Comparison of ENCODE assay signal across 10 cellular contexts in genomic region chr11:62958547-62959071, GRCh38. TPM values are rescaled to one million over a fixed set of nuclear protein-coding genes. Genes with fewer than 3 reads are reported as not detected.
DNase-seq lines count a peak whose midpoint lies in the region; TF ChIP-seq lines count a peak whose summit lies in the region.
"Had no signal": no experiment of that assay in that cellular context is flagged by ENCODE, and none has a peak within 500 bp of the region (broad histone marks: within the 10 kb centered on the region; RNA-seq: fewer than 3 reads in every experiment).

No MANE protein-coding gene starts in this region.

- H3K27me3 ChIP-seq in endodermal cell (ENCODE audit: control insufficient read depth, insufficient read depth, low read length, poor library complexity, severe bottlenecking): no peaks in the 10 kb centered on the region
- no peaks in the 10 kb centered on the region for H3K27me3 ChIP-seq in H9 (ENCODE audit: insufficient read depth, low read length)

- 86 to 92% methylated on average over 2 to 7 of the region's 8 CpGs for WGBS in endodermal cell (ENCODE audit: insufficient coverage in 1 of 2, insufficient read length in 1 of 2), 2 experiments
- WGBS in H9 (ENCODE audit: extremely low coverage, insufficient read length, low lambda C conversion rate): no CpG with 5 or more reads among the region's 8 CpGs

- H3K27me3 Mint-ChIP-seq in osteocyte (ENCODE audit: unreplicated experiment) (peaks cover 4% of the 10 kb centered on the region), endodermal cell (ENCODE audit: insufficient read depth) (peaks cover 1% of the 10 kb centered on the region), H9 (ENCODE audit: low read depth) (peaks cover 4% of the 10 kb centered on the region; the same call in 1 of the 2 replicates)

- H3K79me2 ChIP-seq in H9 (ENCODE audit: insufficient read depth, low read length): no peaks in the 10 kb centered on the region

- H3K56ac ChIP-seq in H9 (ENCODE audit: insufficient read length, low read depth, low read length): no peak overlapping the region

- H3K4me1 Mint-ChIP-seq in osteocyte (ENCODE audit: unreplicated experiment) (peaks cover 10% of the 10 kb centered on the region), endodermal cell (peaks cover 6% of the 10 kb centered on the region), H9 (peaks cover 8 to 14% of the 10 kb centered on the region in 2 experiments)

- H2AK5ac ChIP-seq in H9 (ENCODE audit: insufficient read length, low read length): no peak overlapping the region

- H3K4me3 Mint-ChIP-seq in osteocyte (ENCODE audit: unreplicated experiment) (no peak overlapping the region), endodermal cell (no peak overlapping the region), H9 (no peak overlapping the region)
- H3K4me3 Mint-ChIP-seq: T-cell had no signal

- no peaks in the 10 kb centered on the region for H3K4me1 ChIP-seq in endodermal cell (ENCODE audit: control insufficient read depth, insufficient read depth, low read length)
- H3K4me1 ChIP-seq in H9 (ENCODE audit: insufficient read depth, low read length): no peaks in the 10 kb centered on the region

- H3K4me3 ChIP-seq in fibroblast of mammary gland (ENCODE audit: control insufficient read depth, low read depth, low read length) (no peak overlapping the region), endodermal cell (ENCODE audit: low read length) (no peak overlapping the region)

- DNase-seq in EH (ENCODE audit: low read depth) (peak; percentile 32), NCI-H82 treated with DMSO at 0.1 percent for 48 hours (lab: John Stamatoyannopoulos, UW; ENCODE audit: unreplicated experiment) (peak; percentile 58), fibroblast of mammary gland (ENCODE audit: low read depth) (peak; percentile 55), osteocyte (ENCODE audit: extremely low spot score, unreplicated experiment) (peak; percentile 40), endodermal cell (no peak), H9 (no peak), NCI-H1694 treated with DMSO at 0.1 percent for 48 hours (lab: John Stamatoyannopoulos, UW) (no peak)
- no peak for DNase-seq in activated CD8-positive, alpha-beta memory T cell treated with anti-CD3 and anti-CD28 coated beads, Interleukin-2, amount 50 U/mL, for 48 hours
- DNase-seq: NCI-H2081 treated with DMSO at 0.1 percent for 48 hours, T-cell had no signal

- H3K9me3 Mint-ChIP-seq in osteocyte (ENCODE audit: unreplicated experiment) (no peaks in the 10 kb centered on the region), endodermal cell (no peaks in the 10 kb centered on the region), H9 (no peaks in the 10 kb centered on the region)
- H3K9me3 Mint-ChIP-seq: T-cell had no signal

- no peak overlapping the region for H2BK15ac ChIP-seq in H9 (ENCODE audit: low read depth, low read length)

- H3K36me3 ChIP-seq in endodermal cell (ENCODE audit: control insufficient read depth, insufficient read depth, low read length): no peaks in the 10 kb centered on the region

- no peak overlapping the region for H3K4ac ChIP-seq in H9 (ENCODE audit: low read depth, low read length)

- H4K91ac ChIP-seq in H9 (ENCODE audit: insufficient read length, low read depth, low read length): no peak overlapping the region

- no peak overlapping the region for H2BK12ac ChIP-seq in H9 (ENCODE audit: insufficient read length, low read depth, low read length)

- H2AFZ ChIP-seq in H9 (ENCODE audit: low read length): no peak overlapping the region

- H3K79me1 ChIP-seq in H9 (ENCODE audit: insufficient read depth, low read depth, low read length, poor library complexity, severe bottlenecking): no peaks in the 10 kb centered on the region

- H3K36me3 Mint-ChIP-seq in osteocyte (ENCODE audit: unreplicated experiment) (no peaks in the 10 kb centered on the region), endodermal cell (ENCODE audit: low read depth) (no peaks in the 10 kb centered on the region), H9 (ENCODE audit: insufficient read depth in 1 of 3, low read depth in 3 of 3) (no peaks in the 10 kb centered on the region)
- H3K36me3 Mint-ChIP-seq: T-cell had no signal

- H4K5ac ChIP-seq in H9 (ENCODE audit: insufficient read length, low read depth, low read length): no peak overlapping the region

- H3K9ac ChIP-seq in endodermal cell (ENCODE audit: extremely low read depth, low read length, poor library complexity, severe bottlenecking) (no peak overlapping the region), H9 (ENCODE audit: extremely low read depth, insufficient read length, low read length) (no peak overlapping the region)

- H2BK120ac ChIP-seq in H9 (ENCODE audit: low read depth, low read length, poor library complexity, severe bottlenecking): no peak overlapping the region

- TF ChIP-seq CTCF in fibroblast of mammary gland (conservative IDR thresholded peaks at IDR 0.05; ENCODE audit: control insufficient read depth, insufficient read depth, low read depth, low read length) (no peak), osteocyte (IDR thresholded peaks at IDR 0.05) (no peak), endodermal cell (conservative IDR thresholded peaks at IDR 0.05) (no peak), H9 (conservative IDR thresholded peaks at IDR 0.05) (no peak)

- H2BK20ac ChIP-seq in H9 (ENCODE audit: low read depth, low read length, poor library complexity, severe bottlenecking): no peak overlapping the region

- no peak overlapping the region for H3K4me2 ChIP-seq in H9 (ENCODE audit: insufficient read depth, insufficient read length, low read length)

- no peaks in the 10 kb centered on the region for H3K23me2 ChIP-seq in H9 (ENCODE audit: insufficient read length, low read depth, low read length, poor library complexity, severe bottlenecking)

- H2BK5ac ChIP-seq in H9 (ENCODE audit: insufficient read length, low read length): no peak overlapping the region

- H3K27ac Mint-ChIP-seq in osteocyte (ENCODE audit: unreplicated experiment) (no peak overlapping the region), endodermal cell (no peak overlapping the region), H9 (no peak overlapping the region)
- H3K27ac Mint-ChIP-seq: T-cell had no signal

- H3K18ac ChIP-seq in H9 (ENCODE audit: insufficient read length, low read depth, low read length): no peak overlapping the region

- H3K9me3 ChIP-seq in endodermal cell (ENCODE audit: control insufficient read depth, low read length): no peaks in the 10 kb centered on the region
- no peaks in the 10 kb centered on the region for H3K9me3 ChIP-seq in H9 (ENCODE audit: control insufficient read depth, low read depth, low read length)

- no peaks in the 10 kb centered on the region for H4K20me1 ChIP-seq in H9 (ENCODE audit: control insufficient read depth, insufficient read depth, insufficient read length)

- H3K14ac ChIP-seq in H9 (ENCODE audit: insufficient read depth, low read length): no peak overlapping the region

- H4K8ac ChIP-seq in H9 (replicated peaks; ENCODE audit: insufficient read length, low read depth, low read length): no peak overlapping the region

- H3K23ac ChIP-seq in H9 (ENCODE audit: insufficient read length, low read depth, low read length): no peak overlapping the region

- H3K27ac ChIP-seq in endodermal cell (ENCODE audit: low read depth, low read length): no peak overlapping the region
- no peak overlapping the region for H3K27ac ChIP-seq in H9 (ENCODE audit: insufficient read length, low read depth, low read length)

- no peak overlapping the region for H3T11ph ChIP-seq in H9 (ENCODE audit: low read length)

RNA-seq across cellular contexts. Expression of gene SLC22A6, which starts 26.2 kb away (rescaled TPM):
- not detected in 2 replicates for total RNA-seq in osteocyte
- total RNA-seq in endodermal cell: not detected
- 0.28 TPM for polyA plus RNA-seq in endodermal cell (2013, experiment 1 of 2)
- polyA plus RNA-seq in endodermal cell (2013, experiment 2 of 2): not detected
- not detected in 2 replicates for total RNA-seq in H9 (2021)
- total RNA-seq: T-cell had no signal

RNA-seq across cellular contexts. Expression of gene CHRM1, which starts 37.4 kb away (rescaled TPM):
- total RNA-seq in osteocyte (0.27 and 0.31 TPM in 2 replicates), endodermal cell (not detected), H9 (2021) (not detected in 2 replicates)
- 0.07 TPM for polyA plus RNA-seq in endodermal cell (2013, experiment 1 of 2)
- 0.21 TPM for polyA plus RNA-seq in endodermal cell (2013, experiment 2 of 2)
- total RNA-seq: T-cell had no signal

RNA-seq across cellular contexts. Expression of gene SLC22A8, which starts 57.0 kb away (rescaled TPM):
- not detected in 2 replicates for total RNA-seq in osteocyte
- total RNA-seq in endodermal cell: under 1 TPM in 1 of 2 donors, not detected in 1; 0.22 TPM
- polyA plus RNA-seq in endodermal cell (2013, experiment 1 of 2): not detected
- polyA plus RNA-seq in endodermal cell (2013, experiment 2 of 2): not detected
- total RNA-seq in H9 (2021): not detected in 2 replicates
- total RNA-seq: T-cell had no signal

Comparison
In these comparisons a context has a peak if more than half of its experiments do, and no peak if none do; other contexts are left out.
1. DNase-seq: peak in EH (single experiment), NCI-H82 treated with DMSO at 0.1 percent for 48 hours (single experiment), fibroblast of mammary gland (single experiment) and osteocyte (single experiment); none in endodermal cell (single experiment), H9 (single experiment), activated CD8-positive, alpha-beta memory T cell treated with anti-CD3 and anti-CD28 coated beads, Interleukin-2, amount 50 U/mL, for 48 hours (single experiment) and NCI-H1694 treated with DMSO at 0.1 percent for 48 hours (single experiment).